Comparison of ENCODE assay signal across 1 cellular context in genomic region chr11:68014157-68014965, GRCh38.
TF ChIP-seq lines count a peak whose summit lies in the region.

No MANE protein-coding gene starts in this region.

TF ChIP-seq in H1, 55 proteins besides CTCF, POLR2A, EP300 and RAD21:
- no peak for TF ChIP-seq SIX5 (IDR thresholded peaks at IDR 0.05; ENCODE audit: low read depth, low read length)
- TF ChIP-seq ZNF274 (IDR thresholded peaks at IDR 0.05; ENCODE audit: borderline replicate concordance, extremely low read depth, low read length), result no peak
- no peak for TF ChIP-seq SIN3A (conservative IDR thresholded peaks at IDR 0.05 in 1 of 2, IDR thresholded peaks at IDR 0.05 in 1 of 2; ENCODE audit: low read depth in 1 of 2, low read length in 2 of 2)
- no peak for TF ChIP-seq CBX5 (IDR thresholded peaks at IDR 0.05; ENCODE audit: low read depth, low read length)
- TF ChIP-seq TCF12 (IDR thresholded peaks at IDR 0.05; ENCODE audit: low read depth, low read length), result no peak
- TF ChIP-seq ASH2L (IDR thresholded peaks at IDR 0.05; ENCODE audit: low read length), result no peak
